ENCODE assay signal across 8 cellular contexts in genomic region chrX:104270916-104271512, GRCh38. TPM values are rescaled to one million over a fixed set of nuclear protein-coding genes. Genes with fewer than 3 reads are reported as not detected.
DNase-seq lines count a peak whose midpoint lies in the region; ATAC-seq and TF ChIP-seq lines count a peak whose summit lies in the region.

No MANE protein-coding gene starts in this region.

- peak overlapping the region in 4 of 5 donors; percentile 18 to 67 (median 35) for H3K4me3 Mint-ChIP-seq in immature natural killer cell

- H3K4me3 ChIP-seq in BE2C (ENCODE audit: low read depth, low read length) (peak overlapping the region; percentile 4; the same call in 1 of the 2 replicates), ascending aorta (no peak overlapping the region)

- intact Hi-C loops in ascending aorta (cut with DNase I): loop anchor here (5.0 kb wide), 1 partner anchor 74 kb away; no protein-coding TSS in a partner anchor

- H3K27me3 ChIP-seq in BE2C (no peaks in the 10 kb centered on the region), ascending aorta (no peaks in the 10 kb centered on the region)

- H3K27ac ChIP-seq in ascending aorta: no peak overlapping the region

- peak; percentile 68 for TF ChIP-seq CTCF in BE2C (IDR thresholded peaks at IDR 0.05; ENCODE audit: low read depth, low read length)
- TF ChIP-seq CTCF in GM13976 (IDR thresholded peaks at IDR 0.05; ENCODE audit: borderline replicate concordance, control extremely low read depth, extremely low read depth, insufficient read depth, missing control alignments): peak; percentile 38
- peak in 2 of 3 experiments; percentile 45 to 61 for TF ChIP-seq CTCF in ascending aorta (IDR thresholded peaks at IDR 0.05)

- in situ Hi-C loops in GM13976 (cut with MboI; ENCODE audit: low sequenced_read_pairs, unreplicated experiment): no loop called here

- H3K27me3 Mint-ChIP-seq in immature natural killer cell (ENCODE audit: low read depth in 3 of 3): peaks cover 0 to 18% (median 7%) of the 10 kb centered on the region in 3 donors

- H3K36me3 ChIP-seq in BE2C (no peaks in the 10 kb centered on the region), ascending aorta (no peaks in the 10 kb centered on the region)

- ATAC-seq in HG03354 (IDR thresholded peaks at IDR 0.05; ENCODE audit: poor library complexity, severe bottlenecking, unreplicated experiment): no peak

- no peaks in the 10 kb centered on the region for H3K4me1 ChIP-seq in BE2C
- no peaks in the 10 kb centered on the region for H3K4me1 ChIP-seq in ascending aorta

- no peaks in the 10 kb centered on the region for H3K9me3 Mint-ChIP-seq in immature natural killer cell

- H3K9me3 ChIP-seq in BE2C (no peaks in the 10 kb centered on the region), ascending aorta (no peaks in the 10 kb centered on the region)

- H3K4me1 Mint-ChIP-seq in immature natural killer cell: no peaks in the 10 kb centered on the region

- peak; percentile 35 for DNase-seq in BE2C
- DNase-seq in GM13976 (ENCODE audit: low spot score): peak; percentile 24
- peak; percentile 61 to 87 for DNase-seq in NCI-H524 (lab: John Stamatoyannopoulos, UW)
- DNase-seq in ascending aorta (ENCODE audit: low spot score in 2 of 2): peak in 1 of 2 donors; percentile 70
- peak in 2 of 3 donors; percentile 3 to 17 for DNase-seq in immature natural killer cell
- DNase-seq in stimulated activated CD4-positive, alpha-beta T cell treated with anti-CD3 and anti-CD28 coated beads, Interleukin-1b, Interleukin-23, amount 100 ng/mL, for 48 hours: peak; percentile 4
- DNase-seq in NCI-H774 (lab: John Stamatoyannopoulos, UW): no peak

- H3K27ac Mint-ChIP-seq in immature natural killer cell: no peak overlapping the region

- H3K36me3 Mint-ChIP-seq in immature natural killer cell: no peaks in the 10 kb centered on the region

RNA-seq across cellular contexts. Expression of gene ESX1, which starts 16.3 kb away (rescaled TPM):
- polyA plus RNA-seq in BE2C (2012; ENCODE audit: insufficient read depth, insufficient read length, low read depth): not detected
- not detected for total RNA-seq in ascending aorta
- not detected for polyA plus RNA-seq in immature natural killer cell
